10 cellular contexts compared by ENCODE assay signal in the genomic region with DNA sequence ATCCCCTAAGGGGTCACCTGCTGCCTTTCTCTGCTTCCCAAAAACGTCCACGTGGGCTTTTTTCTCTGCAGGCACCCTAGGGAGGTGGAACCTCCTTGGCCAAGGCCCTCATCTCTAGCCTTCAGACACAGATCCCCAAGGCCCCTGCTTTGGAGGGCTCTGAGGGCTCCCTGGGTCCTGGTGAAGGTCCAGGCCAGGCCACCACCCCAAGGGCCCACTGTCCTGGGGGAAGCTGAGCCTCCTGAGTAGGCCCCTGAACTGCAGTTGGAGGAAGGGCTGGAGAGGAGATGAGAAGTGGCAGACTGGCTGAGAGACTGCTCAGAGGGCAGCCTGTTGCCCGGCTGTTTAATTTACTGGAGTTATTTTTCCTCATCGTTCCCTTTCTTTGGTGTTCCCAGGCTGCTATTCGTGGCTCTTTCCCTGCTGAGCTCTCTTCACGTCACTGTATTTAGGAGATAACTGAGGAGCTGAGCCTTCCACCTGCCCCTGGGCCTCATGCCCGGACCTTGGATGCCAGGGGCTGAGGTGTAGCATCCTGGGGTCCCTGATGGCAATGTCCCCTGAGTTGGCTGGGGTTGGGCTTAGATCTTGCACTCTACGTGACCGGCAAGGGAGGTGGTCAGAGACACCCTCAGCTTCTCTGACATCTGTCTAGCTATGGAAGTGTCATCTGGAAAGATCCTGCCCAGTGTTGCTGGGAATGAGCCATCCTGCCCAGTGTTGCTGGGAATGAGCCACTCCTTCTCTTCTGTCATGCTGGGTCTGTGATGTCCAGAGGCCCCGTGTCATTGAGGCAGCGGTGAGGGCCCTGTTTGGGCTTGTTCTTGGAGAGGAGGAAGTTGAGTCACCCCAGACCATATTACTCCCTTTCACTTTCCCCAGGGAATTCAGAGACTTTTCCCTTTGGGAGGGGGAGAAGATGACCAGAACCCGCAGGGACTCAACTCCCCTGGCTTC.
DNase-seq lines count a peak whose midpoint lies in the region; ATAC-seq and TF ChIP-seq lines count a peak whose summit lies in the region.
"Had no signal": no experiment of that assay in that cellular context is flagged by ENCODE, and none has a peak within 500 bp of the region (broad histone marks: within the 10 kb centered on the region; RNA-seq: fewer than 3 reads in every experiment).

No MANE protein-coding gene starts in this region.

- no peaks in the 10 kb centered on the region for H3K79me2 ChIP-seq in GM23248 (ENCODE audit: insufficient read depth)

- no peak overlapping the region for H3K9ac ChIP-seq in GM23248
- H3K9ac ChIP-seq in adipocyte (ENCODE audit: low read length): no peak overlapping the region
- H3K9ac ChIP-seq in skeletal muscle satellite cell (ENCODE audit: low read depth, low read length): no peak overlapping the region

- POLR2A ChIA-PET in Caco-2 (lab: Charles Lee): no interaction called here

- H3K27me3 ChIP-seq in GM23248 (replicated peaks; ENCODE audit: insufficient read depth): no peaks in the 10 kb centered on the region
- no peaks in the 10 kb centered on the region for H3K27me3 ChIP-seq in adipocyte (replicated peaks; ENCODE audit: control insufficient read depth, insufficient read depth, low read length)
- H3K27me3 ChIP-seq in skeletal muscle satellite cell (ENCODE audit: control insufficient read depth, insufficient read depth, low read length): no peaks in the 10 kb centered on the region
- no peaks in the 10 kb centered on the region for H3K27me3 ChIP-seq in Caco-2 (replicated peaks; ENCODE audit: control insufficient read depth, insufficient read depth, low read length)

- peak overlapping the region; percentile 11; the same call in 1 of the 2 replicates for H3K27ac ChIP-seq in GM23248

- H3K27ac Mint-ChIP-seq in Caco-2 (ENCODE audit: unreplicated experiment): no peak overlapping the region
- H3K27ac Mint-ChIP-seq: naive thymus-derived CD4-positive, alpha-beta T cell had no signal

- H3K9me3 ChIP-seq in GM23248 (ENCODE audit: low read depth): no peaks in the 10 kb centered on the region
- H3K9me3 ChIP-seq in adipocyte (ENCODE audit: control insufficient read depth, low read length): no peaks in the 10 kb centered on the region
- H3K9me3 ChIP-seq in skeletal muscle satellite cell (replicated peaks; ENCODE audit: low read length): no peaks in the 10 kb centered on the region
- no peaks in the 10 kb centered on the region for H3K9me3 ChIP-seq in Caco-2

- no peaks in the 10 kb centered on the region for H4K20me1 ChIP-seq in GM23248 (ENCODE audit: insufficient read depth)

- in situ Hi-C loops in GM23248 (cut with MboI): no loop called here

- no peak for ATAC-seq in left colon
- ATAC-seq: naive thymus-derived CD4-positive, alpha-beta T cell had no signal

- no peak overlapping the region for H3K4me3 ChIP-seq in GM23248
- no peak overlapping the region for H3K4me3 ChIP-seq in adipocyte (ENCODE audit: low read length)
- H3K4me3 ChIP-seq in foreskin fibroblast (ENCODE audit: low read depth in 1 of 2, low read length in 2 of 2): no peak overlapping the region
- H3K4me3 ChIP-seq in skeletal muscle satellite cell (ENCODE audit: low read length): no peak overlapping the region
- H3K4me3 ChIP-seq in Caco-2 (ENCODE audit: low read depth, low read length): no peak overlapping the region

- H3F3A ChIP-seq in GM23248 (ENCODE audit: insufficient read depth): peaks cover 9% of the 10 kb centered on the region; the same call in 1 of the 2 replicates

- intact Hi-C loops in left colon (cut with DNase I, micrococcal nuclease): no loop called here
- intact Hi-C loops in Caco-2 (cut with micrococcal nuclease; ENCODE audit: unreplicated experiment): no loop called here

- no peaks in the 10 kb centered on the region for H3K4me1 Mint-ChIP-seq in Caco-2 (ENCODE audit: low read depth, unreplicated experiment)
- H3K4me1 Mint-ChIP-seq: naive thymus-derived CD4-positive, alpha-beta T cell had no signal

- no peak overlapping the region for H3K4me3 Mint-ChIP-seq in Caco-2 (ENCODE audit: unreplicated experiment)
- H3K4me3 Mint-ChIP-seq: naive thymus-derived CD4-positive, alpha-beta T cell had no signal

- CTCF ChIA-PET in Caco-2 (lab: Charles Lee): interaction anchor here (1.0 to 1.7 kb wide), 2 partner anchors 9 to 15 kb away, joined by 3 to 4 read pairs; no protein-coding TSS in a partner anchor

- H3K27me3 Mint-ChIP-seq in Caco-2 (ENCODE audit: insufficient read depth, unreplicated experiment): no peaks in the 10 kb centered on the region

- H3K9me3 Mint-ChIP-seq in Caco-2 (ENCODE audit: unreplicated experiment): no peaks in the 10 kb centered on the region
- H3K9me3 Mint-ChIP-seq: naive thymus-derived CD4-positive, alpha-beta T cell had no signal

- peak; percentile 91 for DNase-seq in GM23248
- DNase-seq in adipocyte (ENCODE audit: low read depth): peak; percentile 40
- DNase-seq in foreskin fibroblast: peak; percentile 69 to 73
- DNase-seq in left colon: no peak
- DNase-seq in Caco-2: no peak
- no peak for DNase-seq in CD1c-positive myeloid dendritic cell (ENCODE audit: extremely low spot score)
- DNase-seq in activated CD4-positive, alpha-beta T cell treated with anti-CD3 and anti-CD28 coated beads for 48 hours: no peak
- DNase-seq: naive thymus-derived CD4-positive, alpha-beta T cell; NCI-H1436 treated with DMSO at 0.1 percent for 48 hours had no signal

- no peaks in the 10 kb centered on the region for H3K36me3 Mint-ChIP-seq in Caco-2 (ENCODE audit: insufficient read depth, unreplicated experiment)
- H3K36me3 Mint-ChIP-seq: naive thymus-derived CD4-positive, alpha-beta T cell had no signal

- H3K36me3 ChIP-seq in GM23248 (ENCODE audit: low read depth) (no peaks in the 10 kb centered on the region), adipocyte (ENCODE audit: control insufficient read depth, insufficient read depth, low read length, severe bottlenecking) (no peaks in the 10 kb centered on the region), skeletal muscle satellite cell (ENCODE audit: insufficient read depth, low read length) (no peaks in the 10 kb centered on the region), Caco-2 (ENCODE audit: control insufficient read depth, insufficient read depth, low read length) (no peaks in the 10 kb centered on the region)

- 66 to 68% methylated on average over 12 of the region's 12 CpGs for WGBS in GM23248 (ENCODE audit: low coverage in 1 of 2, low lambda C conversion rate in 2 of 2, missing lambda C conversion rate in 2 of 2), 2 experiments

- no peak for TF ChIP-seq CTCF in foreskin fibroblast (IDR thresholded peaks at IDR 0.05; ENCODE audit: low read depth, low read length)
- no peak for TF ChIP-seq CTCF in Caco-2 (IDR thresholded peaks at IDR 0.05; ENCODE audit: insufficient read depth in 1 of 2, low read depth in 1 of 2, low read length in 1 of 2, severe bottlenecking in 1 of 2, unreplicated experiment in 1 of 2)

- H3K9me2 ChIP-seq in GM23248 (ENCODE audit: insufficient read depth): no peaks in the 10 kb centered on the region

- no TSS peak for BruUV-seq in Caco-2 (replicated peaks; lab: Mats Ljungman, UMichigan)

- H2AFZ ChIP-seq in GM23248: no peak overlapping the region

- no peak overlapping the region for H3K4me2 ChIP-seq in GM23248 (ENCODE audit: unreplicated experiment)
- peak overlapping the region; percentile 7 for H3K4me2 ChIP-seq in skeletal muscle satellite cell (ENCODE audit: low read length)

- H3K4me1 ChIP-seq in GM23248 (ENCODE audit: insufficient read depth): peaks cover 23% of the 10 kb centered on the region
- peaks cover 15% of the 10 kb centered on the region for H3K4me1 ChIP-seq in adipocyte (ENCODE audit: control insufficient read depth, insufficient read depth, low read length)
- peaks cover 25% of the 10 kb centered on the region for H3K4me1 ChIP-seq in skeletal muscle satellite cell (ENCODE audit: control insufficient read depth, insufficient read depth, low read length)
- H3K4me1 ChIP-seq in Caco-2: no peaks in the 10 kb centered on the region

Comparison
In these comparisons a context has a peak if more than half of its experiments do, and no peak if none do; other contexts are left out.
1. DNase-seq: peak in GM23248 (single experiment), adipocyte (single experiment) and foreskin fibroblast (2 of 2); none in left colon (0 of 2), Caco-2 (0 of 2), CD1c-positive myeloid dendritic cell (single experiment) and activated CD4-positive, alpha-beta T cell treated with anti-CD3 and anti-CD28 coated beads for 48 hours (single experiment).